In genomic region chr15:72670656-72671352, GRCh38 we compare ENCODE assay signal across 8 cellular contexts. TPM values are rescaled to one million over a fixed set of nuclear protein-coding genes. Genes with fewer than 3 reads are reported as not detected.
DNase-seq lines count a peak whose midpoint lies in the region; ATAC-seq, FAIRE-seq and TF ChIP-seq lines count a peak whose summit lies in the region.
"Not testable (repeated sequence)": the region's sequence is repeated elsewhere in the genome, so short reads cannot be mapped to it uniquely, and the experiment has no call there.

No MANE protein-coding gene starts in this region.

- not testable (repeated sequence) for H3K27ac ChIP-seq in keratinocyte (ENCODE audit: control insufficient read depth, insufficient read depth, low read length); vagina

- H3K4me2 ChIP-seq in keratinocyte (ENCODE audit: control insufficient read depth, extremely low read depth, insufficient read depth, low read depth, low read length) (peak overlapping the region; percentile 69), skeletal muscle satellite cell (ENCODE audit: low read length) (peak overlapping the region; percentile 90)

- not testable (repeated sequence) for H3K9ac ChIP-seq in keratinocyte (ENCODE audit: control insufficient read depth, extremely low read depth, insufficient read depth, low read length); skeletal muscle satellite cell (ENCODE audit: low read depth, low read length)

- H4K20me1 ChIP-seq in keratinocyte (ENCODE audit: control insufficient read depth, extremely low read depth, insufficient read depth, low read length) = not testable (repeated sequence)

- not testable (repeated sequence) for H3K4me1 ChIP-seq in keratinocyte (ENCODE audit: control insufficient read depth, extremely low read depth, insufficient read depth, low read length); skeletal muscle satellite cell (ENCODE audit: control insufficient read depth, insufficient read depth, low read length); vagina

- not testable (repeated sequence) for H3K9me3 Mint-ChIP-seq in HFFc6

- peak; percentile 78 for FAIRE-seq in keratinocyte (lab: Jason Lieb, UNC)

- not testable (repeated sequence) for H3K36me3 ChIP-seq in keratinocyte (ENCODE audit: control insufficient read depth in 2 of 2, extremely low read depth in 1 of 2, insufficient read depth in 2 of 2, low read length in 2 of 2); skeletal muscle satellite cell (ENCODE audit: insufficient read depth, low read length); vagina

- not testable (repeated sequence) for TF ChIP-seq POLR2A in vagina (IDR thresholded peaks at IDR 0.05)

- dilution Hi-C loops in keratinocyte (cut with MboI; ENCODE audit: extremely low pct_ligation_motif_present, low sequenced_read_pairs) = not testable (repeated sequence)

- H3K27me3 ChIP-seq in keratinocyte (ENCODE audit: control insufficient read depth, extremely low read depth, insufficient read depth, low read length); vagina: not testable (repeated sequence)
- peaks cover 21% of the 10 kb centered on the region for H3K27me3 ChIP-seq in skeletal muscle satellite cell (ENCODE audit: control insufficient read depth, insufficient read depth, low read length)

- not testable (repeated sequence) for H3K9me3 ChIP-seq in keratinocyte (ENCODE audit: control insufficient read depth, low read depth, low read length); skeletal muscle satellite cell (replicated peaks; ENCODE audit: low read length); vagina

- H3K4me3 Mint-ChIP-seq in HFFc6 = peak overlapping the region; percentile 78

- not testable (repeated sequence) for H3K79me2 ChIP-seq in keratinocyte (ENCODE audit: control insufficient read depth, insufficient read depth, low read length)

- peaks cover 10% of the 10 kb centered on the region for H3K4me1 Mint-ChIP-seq in HFFc6 (ENCODE audit: low read depth)

- H2AFZ ChIP-seq in keratinocyte (ENCODE audit: control insufficient read depth, low read length) = peak overlapping the region; percentile 86

- intact Hi-C loops in vagina (cut with DNase I) = not testable (repeated sequence)

- peak overlapping the region in 1 of 3 experiments; percentile 46 for H3K4me3 ChIP-seq in keratinocyte (ENCODE audit: control insufficient read depth in 2 of 3, extremely low read depth in 1 of 3, insufficient read depth in 2 of 3, low read depth in 1 of 3, low read length in 3 of 3)
- H3K4me3 ChIP-seq in skeletal muscle satellite cell (ENCODE audit: low read length) = peak overlapping the region; percentile 66
- peak overlapping the region in 1 of 2 donors; percentile 18 for H3K4me3 ChIP-seq in vagina

- H3K27me3 Mint-ChIP-seq in HFFc6 (ENCODE audit: insufficient read depth) = peaks cover 19% of the 10 kb centered on the region

- H3K9me1 ChIP-seq in keratinocyte (ENCODE audit: control insufficient read depth, extremely low read depth, insufficient read depth, low read length) = not testable (repeated sequence)

- DNase-seq in HFFc6 = peak; percentile 73
- DNase-seq in M059J (ENCODE audit: low read depth) = peak; percentile 67
- DNase-seq in activated CD8-positive, alpha-beta memory T cell treated with anti-CD3 and anti-CD28 coated beads for 48 hours (ENCODE audit: low read depth in 2 of 3, low spot score in 2 of 3) = peak; percentile 36 to 48 (median 40)
- DNase-seq in dermis microvascular lymphatic vessel endothelial cell (ENCODE audit: low read depth in 2 of 2) = peak; percentile 53 to 68
- not testable (repeated sequence) for DNase-seq in keratinocyte (ENCODE audit: low read depth, low spot score); vagina (ENCODE audit: extremely low spot score in 2 of 2)

- H3K36me3 Mint-ChIP-seq in HFFc6 (ENCODE audit: low read depth) = not testable (repeated sequence)

- ATAC-seq in GM18498 (IDR thresholded peaks at IDR 0.05; ENCODE audit: unreplicated experiment) = peak; percentile 87

- not testable (repeated sequence) for H3K27ac Mint-ChIP-seq in HFFc6

- TF ChIP-seq CTCF in HFFc6 (IDR thresholded peaks at IDR 0.05) = peak; percentile 84
- peak in 2 of 3 experiments; percentile 42 to 70 for TF ChIP-seq CTCF in keratinocyte (optimal IDR thresholded peaks at IDR 0.05 in 1 of 3, IDR thresholded peaks at IDR 0.05 in 1 of 3, conservative IDR thresholded peaks at IDR 0.05 in 1 of 3; ENCODE audit: extremely low read depth in 1 of 3, insufficient read depth in 2 of 3, low read length in 3 of 3)
- TF ChIP-seq CTCF in vagina (IDR thresholded peaks at IDR 0.05) = peak; percentile 37 to 59 (median 47)

RNA-seq across cellular contexts. Expression of gene HIGD2B, which starts 15.2 kb away (rescaled TPM):
- total RNA-seq in HFFc6 (2021; fragmentation: NEBNext Ultra II Directional; extraction: Animal tissue kit (Norgen Biotek cat#: 25700)) = not detected
- total RNA-seq in M059J (2014; rRNA removed; shearing (Covaris generic)) = 0.20 TPM in 1 of 2 replicates, not detected in the other
- total RNA-seq in dermis microvascular lymphatic vessel endothelial cell = not detected in 2 replicates
- not detected in 3 replicates for polyA plus RNA-seq in keratinocyte
- not detected for polyA plus RNA-seq in keratinocyte (2011; ENCODE audit: low read depth)
- polyA plus RNA-seq in keratinocyte (2011; cell fraction: cytosol; rRNA removed) = not detected in 2 replicates
- not detected in 2 replicates for polyA plus RNA-seq in keratinocyte (2011; cell fraction: nucleus; rRNA removed)
- not detected in 2 replicates for polyA plus RNA-seq in keratinocyte (2012; ENCODE audit: low replicate concordance)
- polyA minus RNA-seq in keratinocyte = 1.0 TPM in 1 of 3 replicates, not detected in the others
- polyA minus RNA-seq in keratinocyte (2011; cell fraction: cytosol; rRNA and poly(A)+ RNA removed) = not detected
- not detected in 2 replicates for polyA minus RNA-seq in keratinocyte (2011; cell fraction: nucleus; rRNA and poly(A)+ RNA removed)
- 0.22 TPM in 1 of 2 replicates, not detected in the other for total RNA-seq in skeletal muscle satellite cell (2012; rRNA removed)
- total RNA-seq in vagina = not detected

RNA-seq across cellular contexts. Expression of gene BBS4, which starts 15.2 kb away (rescaled TPM):
- 10 to 100 TPM; 10.3 to 12.9 (median 12.5) TPM for total RNA-seq in HFFc6 (2021; fragmentation: NEBNext Ultra II Directional; extraction: Animal tissue kit (Norgen Biotek cat#: 25700))
- total RNA-seq in M059J (2014; rRNA removed; shearing (Covaris generic)) = 9.4 and 10.3 TPM in 2 replicates
- total RNA-seq in dermis microvascular lymphatic vessel endothelial cell (6.8 and 7.3 TPM in 2 replicates), vagina (37.1 TPM)
- polyA plus RNA-seq in keratinocyte = 15.1 to 16.5 TPM (median 15.3 TPM) in 3 replicates
- polyA plus RNA-seq in keratinocyte (2011; ENCODE audit: low read depth) = 5.7 TPM
- 9.2 and 14.5 TPM in 2 replicates for polyA plus RNA-seq in keratinocyte (2011; cell fraction: cytosol; rRNA removed)
- 26.0 and 33.5 TPM in 2 replicates for polyA plus RNA-seq in keratinocyte (2011; cell fraction: nucleus; rRNA removed)
- 7.1 and 7.3 TPM in 2 replicates for polyA plus RNA-seq in keratinocyte (2012; ENCODE audit: low replicate concordance)
- polyA minus RNA-seq in keratinocyte = 4.1 to 11.4 TPM (median 10.8 TPM) in 3 replicates
- 2.3 TPM for polyA minus RNA-seq in keratinocyte (2011; cell fraction: cytosol; rRNA and poly(A)+ RNA removed)
- polyA minus RNA-seq in keratinocyte (2011; cell fraction: nucleus; rRNA and poly(A)+ RNA removed) = 13.1 and 20.8 TPM in 2 replicates
- 16.8 and 44.4 TPM in 2 replicates for total RNA-seq in skeletal muscle satellite cell (2012; rRNA removed)

RNA-seq across cellular contexts. Expression of gene GOLGA6B, which starts 16.3 kb away (rescaled TPM):
- total RNA-seq in HFFc6 (2021; fragmentation: NEBNext Ultra II Directional; extraction: Animal tissue kit (Norgen Biotek cat#: 25700)) = not detected
- not detected in 2 replicates for total RNA-seq in M059J (2014; rRNA removed; shearing (Covaris generic))
- total RNA-seq in dermis microvascular lymphatic vessel endothelial cell (not detected in 2 replicates), vagina (not detected)
- polyA plus RNA-seq in keratinocyte = not detected in 3 replicates
- not detected for polyA plus RNA-seq in keratinocyte (2011; ENCODE audit: low read depth)
- polyA plus RNA-seq in keratinocyte (2011; cell fraction: cytosol; rRNA removed) = not detected in 2 replicates
- not detected in 2 replicates for polyA plus RNA-seq in keratinocyte (2011; cell fraction: nucleus; rRNA removed)
- polyA plus RNA-seq in keratinocyte (2012; ENCODE audit: low replicate concordance) = 0.14 TPM in 1 of 2 replicates, not detected in the other
- polyA minus RNA-seq in keratinocyte = not detected in 3 replicates
- polyA minus RNA-seq in keratinocyte (2011; cell fraction: cytosol; rRNA and poly(A)+ RNA removed) = not detected
- polyA minus RNA-seq in keratinocyte (2011; cell fraction: nucleus; rRNA and poly(A)+ RNA removed) = not detected in 2 replicates
- not detected in 2 replicates for total RNA-seq in skeletal muscle satellite cell (2012; rRNA removed)
